ENCODE assay signal across 8 cellular contexts in the genomic region with DNA sequence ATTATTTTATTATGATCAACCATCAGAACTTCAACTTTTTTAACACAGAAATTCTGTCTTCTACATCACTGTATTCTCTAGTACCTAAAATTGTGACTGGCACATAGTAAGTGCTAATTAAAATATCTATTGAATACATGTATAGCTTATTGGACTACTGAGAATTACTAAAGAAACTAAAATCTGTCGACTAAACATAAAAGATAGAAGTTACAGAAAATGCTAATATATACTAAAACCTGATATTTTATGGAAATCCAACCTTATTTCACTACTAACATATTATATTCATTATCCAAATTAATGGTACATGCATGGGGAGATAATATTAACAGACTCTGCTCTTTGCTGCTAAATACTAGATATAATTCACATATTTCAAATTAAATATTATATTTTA.
"Had no signal": no experiment of that assay in that cellular context is flagged by ENCODE, and none has a peak within 500 bp of the region (broad histone marks: within the 10 kb centered on the region; RNA-seq: fewer than 3 reads in every experiment).

No MANE protein-coding gene starts in this region.

- FAIRE-seq: HTR-8/SVneo had no signal

- H3K4me2 ChIP-seq: KMS-11 had no signal

- H2AFZ ChIP-seq: GM23248 had no signal

- H3K9ac ChIP-seq: GM23248, KMS-11 had no signal

- H3K27ac ChIP-seq: GM23248, KMS-11 had no signal

- H3K4me3 ChIP-seq: GM23248 had no signal

- DNase-seq: GM23248, GOT3, H7, HCEC 1CT, Karpas-422, KBM-7 had no signal
